30 cellular contexts compared by ENCODE assay signal in genomic region chr2:206918258-206918657, GRCh38. TPM values are rescaled to one million over a fixed set of nuclear protein-coding genes. Genes with fewer than 3 reads are reported as not detected.
"Had no signal": no experiment of that assay in that cellular context is flagged by ENCODE, and none has a peak within 500 bp of the region (broad histone marks: within the 10 kb centered on the region; RNA-seq: fewer than 3 reads in every experiment).

No MANE protein-coding gene starts in this region.

- ATAC-seq: activated CD8-positive, alpha-beta T cell treated with anti-CD3 and anti-CD28 coated beads, Interleukin-2, amount 10 ng/mL, durations not matched to agents 7 days and 5 days; activated naive CD4-positive, alpha-beta T cell treated with anti-CD3 and anti-CD28 coated beads, Interleukin-2, amount 50 U/mL, for 72 hours; activated naive CD8-positive, alpha-beta T cell treated with anti-CD3 and anti-CD28 coated beads, Interleukin-2, amount 50 U/mL, for 24 hours; body of pancreas; PC-3; SK-N-SH treated with all-trans-retinoic acid at 6 μM for 48 hours had no signal

- H3K4me1 ChIP-seq: ascending aorta, body of pancreas, SJSA1 had no signal

- DNase-seq: activated CD4-positive, alpha-beta T cell treated with anti-CD3 and anti-CD28 coated beads for 48 hours; activated CD4-positive, alpha-beta T cell treated with anti-CD3 and anti-CD28 coated beads, Interleukin-2, amount 50 U/mL, for 4 hours; activated CD4-positive, CD25-positive, alpha-beta regulatory T cell treated with anti-CD3 and anti-CD28 coated beads, Interleukin-2, amount 50 U/mL, for 72 hours; activated CD8-positive, alpha-beta memory T cell treated with anti-CD3 and anti-CD28 coated beads, Interleukin-2, amount 50 U/mL, for 48 hours; activated CD8-positive, alpha-beta T cell treated with anti-CD3 and anti-CD28 coated beads, Interleukin-2, amount 10 ng/mL, durations not matched to agents 7 days and 5 days; activated effector memory CD4-positive, alpha-beta T cell treated with Interleukin-2 at 50 U/mL for 16 hours; activated naive CD4-positive, alpha-beta T cell treated with Interleukin-2 at 50 U/mL for 16 hours; activated naive CD8-positive, alpha-beta T cell treated with anti-CD3 and anti-CD28 coated beads, Interleukin-2, amount 50 U/mL, for 24 hours; activated T-cell treated with anti-CD3 and anti-CD28 coated beads, Interleukin-2, amount 50 U/mL, for 24 hours; amniotic stem cell; body of pancreas; central memory CD4-positive, alpha-beta T cell; MG63; MV-4-11; NCI-H1092 treated with DMSO at 0.1 percent for 48 hours; NCI-H1417 treated with DMSO at 0.1 percent for 48 hours; NCI-H1694; NCI-H2029 treated with DMSO at 0.1 percent for 48 hours; NCI-H226; NCI-H526; PC-3; SHP77 had no signal

- H3K27ac ChIP-seq: ascending aorta, body of pancreas, SJSA1 had no signal

- H3K4me3 Mint-ChIP-seq: activated CD8-positive, alpha-beta T cell treated with anti-CD3 and anti-CD28 coated beads, Interleukin-2, amount 10 ng/mL, durations not matched to agents 7 days and 5 days; activated naive CD8-positive, alpha-beta T cell treated with anti-CD3 and anti-CD28 coated beads, Interleukin-2, amount 50 U/mL, for 24 hours; activated T-cell treated with anti-CD3 and anti-CD28 coated beads, Interleukin-2, amount 50 U/mL, for 24 hours; activated T-helper 1 cell treated with anti-CD3 and anti-CD28 coated beads, Interleukin-12 subunit alpha, Interleukin-12 subunit beta, Interleukin-2, Interleukin-4 antibody, amounts not matched to agents 30 ng/mL and 10 ng/mL and 1 ng/mL, durations not matched to agents 14 hours and 24 hours and 36 hours; T-helper 1 cell treated with Interleukin-12 subunit alpha and Interleukin-12 subunit beta and Interleukin-4 antibody, amounts not matched to agents 30 μg/mL and 1 μg/mL, for 36 hours had no signal

- H3K4me1 Mint-ChIP-seq: activated naive CD8-positive, alpha-beta T cell treated with anti-CD3 and anti-CD28 coated beads, Interleukin-2, amount 50 U/mL, for 24 hours had no signal

- H3K27me3 Mint-ChIP-seq: activated naive CD8-positive, alpha-beta T cell treated with anti-CD3 and anti-CD28 coated beads, Interleukin-2, amount 50 U/mL, for 24 hours had no signal

- H3K27me3 ChIP-seq: ascending aorta, body of pancreas, MG63, SJSA1 had no signal

- H3K4me3 ChIP-seq: ascending aorta, body of pancreas, MG63, SJSA1 had no signal

- H3K9me3 ChIP-seq: ascending aorta, body of pancreas, MG63, SJSA1 had no signal

- H3K9me3 Mint-ChIP-seq: activated naive CD4-positive, alpha-beta T cell treated with anti-CD3 and anti-CD28 coated beads, Interleukin-2, amount 50 U/mL, for 72 hours; T-helper 1 cell treated with Interleukin-12 subunit alpha and Interleukin-12 subunit beta and Interleukin-4 antibody, amounts not matched to agents 30 μg/mL and 1 μg/mL, for 36 hours had no signal

- H3K27ac Mint-ChIP-seq: activated CD8-positive, alpha-beta T cell treated with anti-CD3 and anti-CD28 coated beads, Interleukin-2, amount 10 ng/mL, durations not matched to agents 7 days and 5 days; activated naive CD4-positive, alpha-beta T cell treated with anti-CD3 and anti-CD28 coated beads, Interleukin-2, amount 50 U/mL, for 72 hours; activated naive CD8-positive, alpha-beta T cell treated with anti-CD3 and anti-CD28 coated beads, Interleukin-2, amount 50 U/mL, for 24 hours; activated T-cell treated with anti-CD3 and anti-CD28 coated beads, Interleukin-2, amount 50 U/mL, for 24 hours; activated T-helper 1 cell treated with anti-CD3 and anti-CD28 coated beads, Interleukin-12 subunit alpha, Interleukin-12 subunit beta, Interleukin-2, Interleukin-4 antibody, amounts not matched to agents 30 ng/mL and 10 ng/mL and 1 ng/mL, durations not matched to agents 14 hours and 24 hours and 36 hours; T-helper 1 cell treated with Interleukin-12 subunit alpha and Interleukin-12 subunit beta and Interleukin-4 antibody, amounts not matched to agents 30 μg/mL and 1 μg/mL, for 36 hours had no signal

- H3K36me3 ChIP-seq: ascending aorta, MG63, SJSA1 had no signal

RNA-seq across cellular contexts. Expression of gene CPO, which starts 21.1 kb away (rescaled TPM):
- total RNA-seq: activated CD8-positive, alpha-beta T cell treated with anti-CD3 and anti-CD28 coated beads, Interleukin-2, amount 10 ng/mL, durations not matched to agents 7 days and 5 days; activated naive CD4-positive, alpha-beta T cell treated with anti-CD3 and anti-CD28 coated beads, Interleukin-2, amount 50 U/mL, for 72 hours; activated T-helper 1 cell treated with anti-CD3 and anti-CD28 coated beads, Interleukin-12 subunit alpha, Interleukin-12 subunit beta, Interleukin-2, Interleukin-4 antibody, amounts not matched to agents 30 ng/mL and 10 ng/mL and 1 ng/mL, durations not matched to agents 14 hours and 24 hours and 36 hours; ascending aorta; body of pancreas; bronchial epithelial cell; NCI-H460; PC-3; SJSA1 had no signal
